In genomic region chr9:121316378-121316777, GRCh38 we compare ENCODE assay signal across 18 cellular contexts.
"Had no signal": no experiment of that assay in that cellular context is flagged by ENCODE, and none has a peak within 500 bp of the region (broad histone marks: within the 10 kb centered on the region; RNA-seq: fewer than 3 reads in every experiment).

No MANE protein-coding gene starts in this region.

- H3K27ac ChIP-seq: SJCRH30 had no signal

- H3K27ac Mint-ChIP-seq: activated B cell treated with CpG ODN at 0.5 μM for 24 hours; activated CD8-positive, alpha-beta T cell treated with anti-CD3 and anti-CD28 coated beads for 36 hours; activated naive CD4-positive, alpha-beta T cell treated with anti-CD3 and anti-CD28 coated beads, Interleukin-2, amount 50 U/mL, for 24 hours; immature natural killer cell; stimulated activated naive CD8-positive, alpha-beta T cell treated with anti-CD3 and anti-CD28 coated beads, Interleukin-15, Interleukin-2, amounts not matched to agents 100 ng/mL and 50 ng/mL, for 24 hours had no signal

- H3K9me3 Mint-ChIP-seq: activated B cell treated with CpG ODN at 0.5 μM for 24 hours; activated CD8-positive, alpha-beta T cell treated with anti-CD3 and anti-CD28 coated beads for 36 hours; activated naive CD4-positive, alpha-beta T cell treated with anti-CD3 and anti-CD28 coated beads, Interleukin-2, amount 50 U/mL, for 24 hours; activated T-cell treated with anti-CD3 and anti-CD28 coated beads, Interleukin-2, amount 50 U/mL, for 4 hours; central memory CD8-positive, alpha-beta T cell; immature natural killer cell; naive B cell; stimulated activated naive CD8-positive, alpha-beta T cell treated with anti-CD3 and anti-CD28 coated beads, Interleukin-15, Interleukin-2, amounts not matched to agents 100 ng/mL and 50 ng/mL, for 24 hours had no signal

- ATAC-seq: activated CD8-positive, alpha-beta T cell treated with anti-CD3 and anti-CD28 coated beads for 36 hours; activated T-cell treated with anti-CD3 and anti-CD28 coated beads, Interleukin-2, amount 50 U/mL, for 4 hours had no signal

- H3K9me3 ChIP-seq: ovary, SJCRH30, thyroid gland had no signal

- H3K27me3 Mint-ChIP-seq: activated B cell treated with CpG ODN at 0.5 μM for 24 hours; activated CD8-positive, alpha-beta T cell treated with anti-CD3 and anti-CD28 coated beads for 36 hours; activated naive CD4-positive, alpha-beta T cell treated with anti-CD3 and anti-CD28 coated beads, Interleukin-2, amount 50 U/mL, for 24 hours; central memory CD8-positive, alpha-beta T cell; naive B cell; stimulated activated naive CD8-positive, alpha-beta T cell treated with anti-CD3 and anti-CD28 coated beads, Interleukin-15, Interleukin-2, amounts not matched to agents 100 ng/mL and 50 ng/mL, for 24 hours had no signal

- DNase-seq: activated B cell treated with CpG ODN at 0.5 μM for 24 hours; activated CD4-positive, alpha-beta T cell treated with anti-CD3 and anti-CD28 coated beads for 48 hours; activated CD8-positive, alpha-beta T cell treated with anti-CD3 and anti-CD28 coated beads for 36 hours; activated effector memory CD4-positive, alpha-beta T cell treated with anti-CD3 and anti-CD28 coated beads, Interleukin-2, amount 50 U/mL, for 16 hours; activated T-cell treated with anti-CD3 and anti-CD28 coated beads, Interleukin-2, amount 50 U/mL, for 4 hours; effector CD8-positive, alpha-beta T cell; foreskin fibroblast; immature natural killer cell; mammary epithelial cell; naive B cell; SJCRH30; small intestine; T-helper 2 cell; thyroid gland had no signal

- H3K36me3 Mint-ChIP-seq: activated naive CD4-positive, alpha-beta T cell treated with anti-CD3 and anti-CD28 coated beads, Interleukin-2, amount 50 U/mL, for 24 hours had no signal

- H3K27me3 ChIP-seq: ovary, SJCRH30, thyroid gland had no signal

- H3K4me3 ChIP-seq: ovary, SJCRH30, thyroid gland had no signal

- H3K36me3 ChIP-seq: ovary, SJCRH30 had no signal

- H3K4me1 Mint-ChIP-seq: activated B cell treated with CpG ODN at 0.5 μM for 24 hours had no signal

- H3K4me3 Mint-ChIP-seq: activated B cell treated with CpG ODN at 0.5 μM for 24 hours; activated CD8-positive, alpha-beta T cell treated with anti-CD3 and anti-CD28 coated beads for 36 hours; activated naive CD4-positive, alpha-beta T cell treated with anti-CD3 and anti-CD28 coated beads, Interleukin-2, amount 50 U/mL, for 24 hours; activated T-cell treated with anti-CD3 and anti-CD28 coated beads, Interleukin-2, amount 50 U/mL, for 4 hours; central memory CD8-positive, alpha-beta T cell; immature natural killer cell; naive B cell; stimulated activated naive CD8-positive, alpha-beta T cell treated with anti-CD3 and anti-CD28 coated beads, Interleukin-15, Interleukin-2, amounts not matched to agents 100 ng/mL and 50 ng/mL, for 24 hours had no signal
